Comparison of ENCODE assay signal across 9 cellular contexts in genomic region chr9:134341306-134341705, GRCh38. TPM values are rescaled to one million over a fixed set of nuclear protein-coding genes. Genes with fewer than 3 reads are reported as not detected.
A peak's percentile ranks its signal among the peaks of the same experiment; 100 is the strongest.
DNase-seq lines count a peak whose midpoint lies in the region; ATAC-seq and TF ChIP-seq lines count a peak whose summit lies in the region.
"Had no signal": no experiment of that assay in that cellular context is flagged by ENCODE, and none has a peak within 500 bp of the region (broad histone marks: within the 10 kb centered on the region; RNA-seq: fewer than 3 reads in every experiment).

No MANE protein-coding gene starts in this region.

- no peaks in the 10 kb centered on the region for H3K36me3 Mint-ChIP-seq in osteocyte (ENCODE audit: unreplicated experiment)
- no peaks in the 10 kb centered on the region for H3K36me3 Mint-ChIP-seq in activated T-cell treated with anti-CD3 and anti-CD28 coated beads, Interleukin-2, amount 50 U/mL, for 24 hours (ENCODE audit: low read depth)

- peaks cover 0 to 100% (median 96%) of the 10 kb centered on the region in 3 donors for H3K4me1 ChIP-seq in gastroesophageal sphincter

- no peaks in the 10 kb centered on the region for H3K9me3 Mint-ChIP-seq in osteocyte (ENCODE audit: unreplicated experiment)
- H3K9me3 Mint-ChIP-seq in activated T-cell treated with anti-CD3 and anti-CD28 coated beads, Interleukin-2, amount 50 U/mL, for 24 hours: no peaks in the 10 kb centered on the region

- TF ChIP-seq CTCF in gastroesophageal sphincter (IDR thresholded peaks at IDR 0.05) (no peak), osteocyte (IDR thresholded peaks at IDR 0.05) (no peak)

- H3K27ac Mint-ChIP-seq in osteocyte (ENCODE audit: unreplicated experiment): peak overlapping the region; percentile 10
- H3K27ac Mint-ChIP-seq in activated T-cell treated with anti-CD3 and anti-CD28 coated beads, Interleukin-2, amount 50 U/mL, for 24 hours: no peak overlapping the region

- no peaks in the 10 kb centered on the region for H3K36me3 ChIP-seq in gastroesophageal sphincter

- ATAC-seq in gastroesophageal sphincter (peak; percentile 46), HG03159 (IDR thresholded peaks at IDR 0.05; ENCODE audit: unreplicated experiment) (no peak)

- TF ChIP-seq EP300 in gastroesophageal sphincter (IDR thresholded peaks at IDR 0.05): no peak

- H3K27ac ChIP-seq in gastroesophageal sphincter: peak overlapping the region in 3 of 4 donors; percentile 53 to 70 (median 67)

- H3K4me3 ChIP-seq in gastroesophageal sphincter: no peak overlapping the region

- H3K27me3 Mint-ChIP-seq in osteocyte (ENCODE audit: unreplicated experiment): no peaks in the 10 kb centered on the region
- no peaks in the 10 kb centered on the region for H3K27me3 Mint-ChIP-seq in activated T-cell treated with anti-CD3 and anti-CD28 coated beads, Interleukin-2, amount 50 U/mL, for 24 hours

- peak; percentile 35 for DNase-seq in Ammon's horn (ENCODE audit: low spot score)
- peak; percentile 73 for DNase-seq in SKM-1 treated with dmso at 0.1 percent for 144 hours (lab: John Stamatoyannopoulos, UW; ENCODE audit: unreplicated experiment)
- DNase-seq in osteocyte (ENCODE audit: extremely low spot score, unreplicated experiment): no peak
- no peak for DNase-seq in NCI-H1694 treated with DMSO at 0.1 percent for 48 hours (lab: John Stamatoyannopoulos, UW)
- DNase-seq in NCI-H1417 treated with DMSO at 0.1 percent for 48 hours (lab: John Stamatoyannopoulos, UW): no peak
- no peak for DNase-seq in activated T-cell treated with anti-CD3 and anti-CD28 coated beads, Interleukin-2, amount 50 U/mL, for 24 hours
- DNase-seq: EL had no signal

- TF ChIP-seq POLR2A in gastroesophageal sphincter (IDR thresholded peaks at IDR 0.05): no peak

- no peak overlapping the region for H3K4me3 Mint-ChIP-seq in osteocyte (ENCODE audit: unreplicated experiment)
- H3K4me3 Mint-ChIP-seq in activated T-cell treated with anti-CD3 and anti-CD28 coated beads, Interleukin-2, amount 50 U/mL, for 24 hours: no peak overlapping the region

- H3K27me3 ChIP-seq in gastroesophageal sphincter: no peaks in the 10 kb centered on the region

- 33 to 60% methylated on average over 1 to 3 of the region's 9 CpGs for WGBS in gastroesophageal sphincter (ENCODE audit: low coverage in 1 of 2), 2 donors

- H3K4me1 Mint-ChIP-seq in osteocyte (ENCODE audit: unreplicated experiment): peaks cover 51% of the 10 kb centered on the region
- H3K4me1 Mint-ChIP-seq in activated T-cell treated with anti-CD3 and anti-CD28 coated beads, Interleukin-2, amount 50 U/mL, for 24 hours (ENCODE audit: low read depth): peaks cover 16% of the 10 kb centered on the region

- H3K9me3 ChIP-seq in gastroesophageal sphincter: no peaks in the 10 kb centered on the region

RNA-seq across cellular contexts. Expression of gene RXRA, which starts 15.1 kb away (rescaled TPM):
- total RNA-seq in gastroesophageal sphincter (10 to 100 TPM; 45.1 to 78.9 (median 55.3) TPM), osteocyte (76.4 and 82.2 TPM in 2 replicates)

Comparison
In these comparisons a context has a peak if more than half of its experiments do, and no peak if none do; other contexts are left out.
1. DNase-seq: peak in Ammon's horn (single experiment) and SKM-1 treated with dmso at 0.1 percent for 144 hours (single experiment); none in osteocyte (single experiment), NCI-H1694 treated with DMSO at 0.1 percent for 48 hours (single experiment), NCI-H1417 treated with DMSO at 0.1 percent for 48 hours (single experiment) and activated T-cell treated with anti-CD3 and anti-CD28 coated beads, Interleukin-2, amount 50 U/mL, for 24 hours (single experiment).